Comparison of ENCODE assay signal across 8 cellular contexts in genomic region chr9:135702002-135702721, GRCh38. TPM values are rescaled to one million over a fixed set of nuclear protein-coding genes. Genes with fewer than 3 reads are reported as not detected.
DNase-seq lines count a peak whose midpoint lies in the region; ATAC-seq and TF ChIP-seq lines count a peak whose summit lies in the region.

KCNT1 (plus strand) TSS chr9:135702185; CDS start chr9:135702259, 74 bp downstream.

- POLR2A ChIA-PET in Panc1 (lab: Charles Lee) = no interaction called here

- no peaks in the 10 kb centered on the region for H3K4me1 Mint-ChIP-seq in glutamatergic neuron (ENCODE audit: low read depth, unreplicated experiment)

- in situ Hi-C loops in Panc1 (cut with HindIII; ENCODE audit: low pct_unique_long_range_greater_than_20kb, low sequenced_read_pairs) = no loop called here

- no TSS peak for BruUV-seq in Panc1 (replicated peaks; lab: Mats Ljungman, UMichigan)

- H3K27me3 Mint-ChIP-seq in glutamatergic neuron (ENCODE audit: unreplicated experiment) = peaks cover 3% of the 10 kb centered on the region

- H3K4me3 ChIP-seq in AG10803 (ENCODE audit: low read length) (no peak within 1 kb of the TSS), Panc1 (ENCODE audit: low read depth in 2 of 2, low read length in 2 of 2) (no peak within 1 kb of the TSS)

- ATAC-seq in Panc1 (peak; percentile 77), HG02970 (IDR thresholded peaks at IDR 0.05; ENCODE audit: low FRiP score, unreplicated experiment) (no peak)

- H3K27ac ChIP-seq in Panc1 (ENCODE audit: low read length) = no peak within 1 kb of the TSS

- DNase-seq in AG10803 (ENCODE audit: low read depth) (peak; percentile 13), GM19238 (ENCODE audit: insufficient read length, low spot score) (peak; percentile 86), Panc1 (ENCODE audit: low read depth, low spot score) (no peak), activated gamma-delta T cell treated with Interleukin-2 at 50 U/mL for 16 hours (peak; percentile 36), glutamatergic neuron (peak; percentile 82), putamen (ENCODE audit: low spot score) (peak; percentile 29), occipital lobe (lab: John Stamatoyannopoulos, UW) (no peak)

- TF ChIP-seq CTCF in AG10803 (conservative IDR thresholded peaks at IDR 0.05; ENCODE audit: low read length) (peak; percentile 26), Panc1 (IDR thresholded peaks at IDR 0.05) (peak; percentile 91), glutamatergic neuron (IDR thresholded peaks at IDR 0.05; ENCODE audit: partially characterized antibody, unreplicated experiment) (peak; percentile 100)

- CTCF ChIA-PET in Panc1 (lab: Charles Lee) = interaction anchor here (0.6 kb wide), 1 partner anchor 190 kb away, joined by 5 read pairs; no protein-coding TSS in a partner anchor

- no peaks in the 10 kb centered on the region for H3K9me3 Mint-ChIP-seq in glutamatergic neuron (ENCODE audit: unreplicated experiment)

- H3K27ac Mint-ChIP-seq in glutamatergic neuron (ENCODE audit: unreplicated experiment) = no peak within 1 kb of the TSS

- no peaks in the 10 kb centered on the region for H3K36me3 Mint-ChIP-seq in glutamatergic neuron (ENCODE audit: unreplicated experiment)

- no peaks in the 10 kb centered on the region for H3K27me3 ChIP-seq in Panc1 (ENCODE audit: control insufficient read depth, insufficient read depth, low read length)

- H3K4me1 ChIP-seq in Panc1 (ENCODE audit: control insufficient read depth, insufficient read depth, low read length) = no peaks in the 10 kb centered on the region

- H3K9me3 ChIP-seq in Panc1 (ENCODE audit: control insufficient read depth, insufficient read depth, low read depth, low read length) = no peaks in the 10 kb centered on the region

- H3K36me3 ChIP-seq in Panc1 (ENCODE audit: control insufficient read depth, insufficient read depth, low read length) = no peaks in the 10 kb centered on the region

- intact Hi-C loops in Panc1 (cut with micrococcal nuclease; ENCODE audit: unreplicated experiment) = no loop called here

- no peak within 1 kb of the TSS for H3K4me3 Mint-ChIP-seq in glutamatergic neuron (ENCODE audit: unreplicated experiment)

RNA-seq across cellular contexts. Expression of gene KCNT1, which starts in this region (rescaled TPM):
- total RNA-seq in Panc1 (2021; ENCODE audit: unreplicated experiment) (not detected), glutamatergic neuron (ENCODE audit: unreplicated experiment) (0.76 TPM), occipital lobe (2.7 TPM)
- polyA plus RNA-seq in Panc1 (2012; ENCODE audit: insufficient read length) = 0.11 TPM

Comparison
In these comparisons a context has a peak if more than half of its experiments do, and no peak if none do; other contexts are left out.
1. Peak in ATAC-seq in Panc1; RNA of the gene not detected or under 1 TPM.
2. Peak in DNase-seq in glutamatergic neuron; RNA of the gene not detected or under 1 TPM.
3. DNase-seq: peak in AG10803 (single experiment), GM19238 (single experiment), activated gamma-delta T cell treated with Interleukin-2 at 50 U/mL for 16 hours (single experiment) and putamen (single experiment); none in Panc1 (single experiment) and occipital lobe (single experiment).
4. CTCF ChIP-seq: peak in every context shown above with its lines; median percentile 100 in glutamatergic neuron; 91 in Panc1; 26 in AG10803.